15 cellular contexts compared by ENCODE assay signal in genomic region chr4:98682719-98683118, GRCh38. TPM values are rescaled to one million over a fixed set of nuclear protein-coding genes. Genes with fewer than 3 reads are reported as not detected.
DNase-seq lines count a peak whose midpoint lies in the region; ATAC-seq and TF ChIP-seq lines count a peak whose summit lies in the region.
"Had no signal": no experiment of that assay in that cellular context is flagged by ENCODE, and none has a peak within 500 bp of the region (broad histone marks: within the 10 kb centered on the region; RNA-seq: fewer than 3 reads in every experiment).

No MANE protein-coding gene starts in this region.

- TF ChIP-seq CTCF in choroid plexus epithelial cell (conservative IDR thresholded peaks at IDR 0.05; ENCODE audit: low read depth, low read length) = no peak

- H3K9me3 ChIP-seq in mesodermal cell (ENCODE audit: control insufficient read depth, low read length) = no peaks in the 10 kb centered on the region
- H3K9me3 ChIP-seq: BLaER1 treated with 17β-estradiol and CSF1 and Interleukin-3, amounts not matched to agents 10 nM and 100 nM; gastroesophageal sphincter had no signal

- no CpG with 5 or more reads among the region's 2 CpGs for WGBS in mesodermal cell (ENCODE audit: insufficient coverage in 2 of 2), 2 experiments

- peaks cover 44% of the 10 kb centered on the region for H3K4me1 ChIP-seq in mesodermal cell (ENCODE audit: control insufficient read depth, insufficient read depth, low read length, poor library complexity, severe bottlenecking)
- H3K4me1 ChIP-seq: BLaER1 treated with 17β-estradiol and CSF1 and Interleukin-3, amounts not matched to agents 10 nM and 100 nM; gastroesophageal sphincter had no signal

- DNase-seq in GM04503 (ENCODE audit: low read depth) = peak; percentile 43
- peak; percentile 90 for DNase-seq in NCI-H226
- peak; percentile 37 for DNase-seq in choroid plexus epithelial cell (ENCODE audit: low read depth)
- DNase-seq in substantia nigra (lab: John Stamatoyannopoulos, UW) = no peak
- DNase-seq in SW480 (ENCODE audit: low spot score) = no peak
- DNase-seq: activated CD4-positive, CD25-positive, alpha-beta regulatory T cell; activated gamma-delta T cell; Kasumi-1; NCI-H187; NCI-H526; stimulated activated naive B cell treated with anti-CD40 and anti-IgM and Interleukin-4, amounts not matched to agents 10 μg/mL and 1 μg/mL and 100 μg/mL, for 72 hours had no signal

- H3K36me3 ChIP-seq in mesodermal cell (ENCODE audit: control insufficient read depth, insufficient read depth, low read length) = no peaks in the 10 kb centered on the region
- H3K36me3 ChIP-seq: BLaER1 treated with 17β-estradiol and CSF1 and Interleukin-3, amounts not matched to agents 10 nM and 100 nM; gastroesophageal sphincter had no signal

- no peak for ATAC-seq in HG03045 (IDR thresholded peaks at IDR 0.05; ENCODE audit: unreplicated experiment)
- ATAC-seq: gastroesophageal sphincter; stimulated activated naive B cell treated with anti-CD40 and anti-IgM and Interleukin-4, amounts not matched to agents 10 μg/mL and 1 μg/mL and 100 μg/mL, for 72 hours had no signal

- H3K4me3 ChIP-seq in choroid plexus epithelial cell (ENCODE audit: low read depth, low read length) (no peak overlapping the region), mesodermal cell (ENCODE audit: extremely low read depth, insufficient read depth, low read length, poor library complexity, severe bottlenecking) (no peak overlapping the region)
- H3K4me3 ChIP-seq: BLaER1 treated with 17β-estradiol and CSF1 and Interleukin-3, amounts not matched to agents 10 nM and 100 nM; gastroesophageal sphincter had no signal

- H3K27ac ChIP-seq in mesodermal cell (ENCODE audit: low read depth, low read length, severe bottlenecking) (peak overlapping the region; percentile 84), substantia nigra (ENCODE audit: low read depth, low read length, poor library complexity, severe bottlenecking) (no peak overlapping the region)
- H3K27ac ChIP-seq: BLaER1 treated with 17β-estradiol and CSF1 and Interleukin-3, amounts not matched to agents 10 nM and 100 nM; gastroesophageal sphincter had no signal

RNA-seq across cellular contexts. Expression of gene TSPAN5, which starts 24.3 kb away (rescaled TPM):
- 66.2 TPM for polyA plus RNA-seq in mesodermal cell (2013, experiment 1 of 2)
- 69.8 TPM for polyA plus RNA-seq in mesodermal cell (2013, experiment 2 of 2)

Comparison
In these comparisons a context has a peak if more than half of its experiments do, and no peak if none do; other contexts are left out.
1. DNase-seq: peak in GM04503 (single experiment), NCI-H226 (single experiment) and choroid plexus epithelial cell (single experiment); none in substantia nigra (0 of 49) and SW480 (single experiment).